13 cellular contexts compared by ENCODE assay signal in the genomic region with DNA sequence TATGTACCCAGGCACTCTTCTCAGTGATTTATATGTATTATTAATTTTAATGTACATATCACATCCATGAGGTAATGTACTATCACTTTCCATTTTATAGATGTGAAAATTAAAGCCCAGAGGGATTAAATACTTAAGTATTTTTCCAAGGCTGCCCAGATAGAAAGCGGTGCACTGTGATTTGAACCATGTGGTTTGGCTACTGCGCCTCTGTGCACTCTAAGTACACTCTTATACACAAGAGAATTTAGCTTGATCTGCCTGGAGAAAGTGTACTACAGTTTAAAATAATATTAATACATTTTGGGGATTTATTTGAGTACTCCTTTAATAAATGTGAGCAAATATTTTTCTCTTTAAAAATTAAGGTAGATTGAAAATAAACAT.
"Had no signal": no experiment of that assay in that cellular context is flagged by ENCODE, and none has a peak within 500 bp of the region (broad histone marks: within the 10 kb centered on the region; RNA-seq: fewer than 3 reads in every experiment).

No MANE protein-coding gene starts in this region.

- ATAC-seq: left colon; natural killer cell treated with Interleukin-12 subunit alpha and Interleukin-12 subunit beta and Interleukin-15 and Interleukin-18, amount 100 ng/mL, for 72 hours had no signal

- H3K27ac ChIP-seq: adrenal gland, tibial nerve had no signal

- H3K27me3 ChIP-seq: adrenal gland, tibial nerve had no signal

- H3K4me3 ChIP-seq: adrenal gland, lung, tibial nerve had no signal

- H3K36me3 ChIP-seq: adrenal gland, tibial nerve had no signal

- H3K4me1 ChIP-seq: adrenal gland had no signal

- DNase-seq: activated CD4-positive, alpha-beta T cell treated with anti-CD3 and anti-CD28 coated beads, Interleukin-2, amount 50 U/mL, for 4 hours; activated CD4-positive, CD25-positive, alpha-beta regulatory T cell treated with anti-CD3 and anti-CD28 coated beads, Interleukin-2, amount 50 U/mL, for 72 hours; activated naive CD4-positive, alpha-beta T cell treated with anti-CD3 and anti-CD28 coated beads, Interleukin-2, amount 50 U/mL, for 16 hours; activated T-cell treated with anti-CD3 and anti-CD28 coated beads, Interleukin-2, amount 50 U/mL, for 1 hour; adrenal gland; cortex of kidney; effector memory CD4-positive, alpha-beta T cell; glutamatergic neuron; left colon; occipital lobe had no signal

- H3K9me3 ChIP-seq: adrenal gland, tibial nerve had no signal
